ENCODE assay signal across 1 cellular context in genomic region chr22:39910875-39911601, GRCh38.
TF ChIP-seq lines count a peak whose summit lies in the region.

No MANE protein-coding gene starts in this region.

TF ChIP-seq in GM12878, 131 proteins besides CTCF, POLR2A, EP300 and RAD21:
- no peak for TF ChIP-seq ZBTB11 (CRISPR knock-in tag; IDR thresholded peaks at IDR 0.05)
- no peak for TF ChIP-seq E2F4 (IDR thresholded peaks at IDR 0.05; ENCODE audit: low read depth, low read length)
- TF ChIP-seq EED (IDR thresholded peaks at IDR 0.05; ENCODE audit: low read depth), result 0 out of 2 replicates have a peak, but pooled peaks have one; percentile 14
- TF ChIP-seq SREBF2 (IDR thresholded peaks at IDR 0.05; ENCODE audit: low read length), result no peak
- no peak for TF ChIP-seq ATF3 (IDR thresholded peaks at IDR 0.05; ENCODE audit: borderline replicate concordance, extremely low read depth, low read depth, low read length)
- peak; percentile 80 for TF ChIP-seq RAD51 (IDR thresholded peaks at IDR 0.05)
- peak; percentile 9; the same call in 1 of the 2 replicates for TF ChIP-seq ZBTB40 (IDR thresholded peaks at IDR 0.05; ENCODE audit: borderline replicate concordance)
- peak; percentile 7; the same call in 1 of the 2 replicates for TF ChIP-seq NFIC (IDR thresholded peaks at IDR 0.05; ENCODE audit: low read depth, low read length)
- TF ChIP-seq ZBTB4 (CRISPR knock-in tag; IDR thresholded peaks at IDR 0.05), result no peak
- no peak for TF ChIP-seq WRNIP1 (IDR thresholded peaks at IDR 0.05; ENCODE audit: borderline replicate concordance, low read depth, low read length)
TF ChIP-seq in GM12878: peak in this region for 4.
